ENCODE assay signal across 8 cellular contexts in genomic region chr19:2151339-2152229, GRCh38. TPM values are rescaled to one million over a fixed set of nuclear protein-coding genes. Genes with fewer than 3 reads are reported as not detected.
DNase-seq lines count a peak whose midpoint lies in the region; ATAC-seq and TF ChIP-seq lines count a peak whose summit lies in the region.

Gene AP3D1, minus strand, starts transcription at chr19:2151566. Its CDS starts 232 bp downstream, at chr19:2151334.

- no peaks in the 10 kb centered on the region for H3K27me3 ChIP-seq in PC-9 (ENCODE audit: insufficient read depth, low read depth)

- DNase-seq in DMS153 (lab: John Stamatoyannopoulos, UW) (peak; percentile 95), PC-9 (peak; percentile 93 to 98), epithelial cell of prostate (ENCODE audit: low read depth, low spot score) (peak; percentile 98), mucosa of descending colon (peak; percentile 100)
- DNase-seq in Jurkat, Clone E6-1 (ENCODE audit: low read depth, low spot score), result peak; percentile 99
- DNase-seq in activated T-cell treated with anti-CD3 and anti-CD28 coated beads, Interleukin-2, amount 50 U/mL, for 1 hour, result peak; percentile 99
- DNase-seq in stimulated activated CD8-positive, alpha-beta memory T cell treated with anti-CD3 and anti-CD28 coated beads, Interleukin-4, amount 100 ng/mL, for 24 hours (ENCODE audit: low read depth), result peak; percentile 99

- CTCF ChIA-PET in PC-9 (lab: Charles Lee), result interaction anchor here (0.5 to 1.0 kb wide), 2 partner anchors 34 to 164 kb away, joined by 4 read pairs; no protein-coding TSS in a partner anchor

- ATAC-seq in GM21619 (IDR thresholded peaks at IDR 0.05; ENCODE audit: unreplicated experiment) (peak; percentile 80), mucosa of descending colon (peak; percentile 91)

- TF ChIP-seq CTCF in PC-9 (conservative IDR thresholded peaks at IDR 0.05) (no peak), mucosa of descending colon (IDR thresholded peaks at IDR 0.05) (peak; percentile 18)

- peaks cover 30% of the 10 kb centered on the region for H4K20me1 ChIP-seq in PC-9 (ENCODE audit: insufficient read depth)

- H3K9me2 ChIP-seq in PC-9 (ENCODE audit: insufficient read depth), result no peaks in the 10 kb centered on the region

- peaks cover 24% of the 10 kb centered on the region for H3F3A ChIP-seq in PC-9 (ENCODE audit: insufficient read depth, low read depth)

- BruUV-seq in PC-9 (replicated peaks; lab: Mats Ljungman, UMichigan), result no TSS peak

- H2AFZ ChIP-seq in PC-9, result no peak within 1 kb of the TSS

- intact Hi-C loops in PC-9 (cut with micrococcal nuclease; ENCODE audit: unreplicated experiment) (loop anchor here (10.0 kb wide), 4 partner anchors 57 to 473 kb away; partner anchors contain the start of genes BTBD2, IZUMO4 and MOB3A), mucosa of descending colon (cut with DNase I, micrococcal nuclease) (loop anchor here in 1 of 2 donors (10.0 kb wide), 1 partner anchor 123 kb away; no protein-coding TSS in a partner anchor)

- H3K4me3 ChIP-seq in Jurkat, Clone E6-1 (ENCODE audit: low read length), result peak within 1 kb of the TSS; percentile 83
- H3K4me3 ChIP-seq in PC-9 (peak within 1 kb of the TSS; percentile 83), mucosa of descending colon (peak within 1 kb of the TSS; percentile 94)

- peaks cover 46% of the 10 kb centered on the region for H3K79me2 ChIP-seq in PC-9 (ENCODE audit: low read depth)

- H3K4me2 ChIP-seq in PC-9, result peak within 1 kb of the TSS; percentile 94

- peak within 1 kb of the TSS; percentile 68 for H3K27ac ChIP-seq in PC-9
- H3K27ac ChIP-seq in epithelial cell of prostate, result peak within 1 kb of the TSS; percentile 89

- peaks cover 43% of the 10 kb centered on the region for H3K4me1 ChIP-seq in PC-9 (replicated peaks; ENCODE audit: insufficient read depth)
- peaks cover 30% of the 10 kb centered on the region for H3K4me1 ChIP-seq in mucosa of descending colon (ENCODE audit: low read depth)

- POLR2A ChIA-PET in PC-9 (lab: Charles Lee; ENCODE audit: unreplicated experiment), result interaction anchor here (0.5 to 0.6 kb wide), 4 partner anchors 54 to 938 kb away, joined by 3 to 9 read pairs (median 4); no protein-coding TSS in a partner anchor

- no peaks in the 10 kb centered on the region for H3K36me3 ChIP-seq in PC-9 (ENCODE audit: low read depth)
- H3K36me3 ChIP-seq in mucosa of descending colon (ENCODE audit: low read depth), result peaks cover 6% of the 10 kb centered on the region

- H3K9me3 ChIP-seq in PC-9 (ENCODE audit: insufficient read depth, low read depth), result no peaks in the 10 kb centered on the region
- H3K9me3 ChIP-seq in mucosa of descending colon, result no peaks in the 10 kb centered on the region

RNA-seq across cellular contexts. Expression of gene AP3D1, which starts in this region (rescaled TPM):
- 46.7 TPM for polyA plus RNA-seq in Jurkat, Clone E6-1 (2012; ENCODE audit: insufficient read depth, insufficient read length)
- total RNA-seq in PC-9 (2021) (75.5 and 87.2 TPM in 2 replicates), mucosa of descending colon (100 to 1,000 TPM; 103 to 120 (median 103) TPM)

Comparison
In these comparisons a context has a peak if more than half of its experiments do, and no peak if none do; other contexts are left out.
1. Peak in every context shown above with its lines: DNase-seq, ATAC-seq, H3K4me3 ChIP-seq and H3K27ac ChIP-seq.